In genomic region chr11:76148207-76148606, GRCh38 we compare ENCODE assay signal across 17 cellular contexts. TPM values are rescaled to one million over a fixed set of nuclear protein-coding genes. Genes with fewer than 3 reads are reported as not detected.
DNase-seq lines count a peak whose midpoint lies in the region; ATAC-seq and TF ChIP-seq lines count a peak whose summit lies in the region.
"Had no signal": no experiment of that assay in that cellular context is flagged by ENCODE, and none has a peak within 500 bp of the region (broad histone marks: within the 10 kb centered on the region; RNA-seq: fewer than 3 reads in every experiment).

No MANE protein-coding gene starts in this region.

- ATAC-seq in Right ventricle myocardium inferior (no peak), left lobe of liver (peak; percentile 8), GM19395 (IDR thresholded peaks at IDR 0.05; ENCODE audit: unreplicated experiment) (no peak)

- TF ChIP-seq POLR2A in Peyer's patch (IDR thresholded peaks at IDR 0.05): peak in 1 of 2 donors; percentile 20

- no peak overlapping the region for H3K27ac ChIP-seq in left ventricle myocardium inferior (replicated peaks)
- H3K27ac ChIP-seq in Peyer's patch: peak overlapping the region in 3 of 4 donors; percentile 72 to 95 (median 84)

- peak; percentile 30 for DNase-seq in Right ventricle myocardium inferior (ENCODE audit: missing footprints)
- DNase-seq in left ventricle myocardium inferior: no peak
- peak in 2 of 3 donors; percentile 70 to 77 for DNase-seq in Peyer's patch
- DNase-seq in left lobe of liver (ENCODE audit: low spot score): no peak
- DNase-seq in HUDEP-2 (lab: John Stamatoyannopoulos, UW; ENCODE audit: unreplicated experiment in 76 of 76): no peak
- no peak for DNase-seq in HCEC 1CT
- DNase-seq in CD1c-positive myeloid dendritic cell (ENCODE audit: extremely low spot score): no peak
- DNase-seq: CD8-positive, alpha-beta memory T cell; MV-4-11; NCI-H1436; NCI-H2029; NCI-H2171; NCI-H82; SHP77 treated with DMSO at 0.1 percent for 48 hours had no signal

- TF ChIP-seq CTCF in left ventricle myocardium inferior (IDR thresholded peaks at IDR 0.05; ENCODE audit: borderline replicate concordance) (no peak), Peyer's patch (IDR thresholded peaks at IDR 0.05) (no peak)

- no peaks in the 10 kb centered on the region for H3K9me3 ChIP-seq in left ventricle myocardium inferior (replicated peaks)
- no peaks in the 10 kb centered on the region for H3K9me3 ChIP-seq in Peyer's patch
- H3K9me3 ChIP-seq: HAP-1 had no signal

- H3K36me3 ChIP-seq in left ventricle myocardium inferior (peaks cover 2% of the 10 kb centered on the region), Peyer's patch (peaks cover 0 to 2% (median 0%) of the 10 kb centered on the region in 3 donors)
- H3K36me3 ChIP-seq: HAP-1 had no signal

- H3K27me3 ChIP-seq in left ventricle myocardium inferior (ENCODE audit: low read depth): no peaks in the 10 kb centered on the region
- no peaks in the 10 kb centered on the region for H3K27me3 ChIP-seq in Peyer's patch

- intact Hi-C loops in Right ventricle myocardium inferior (cut with DNase I): no loop called here
- intact Hi-C loops in left ventricle myocardium inferior (cut with micrococcal nuclease): no loop called here

- H3K4me3 ChIP-seq in left ventricle myocardium inferior (no peak overlapping the region), Peyer's patch (no peak overlapping the region)
- H3K4me3 ChIP-seq: HAP-1 had no signal

- H3K4me1 ChIP-seq in left ventricle myocardium inferior (peaks cover 24% of the 10 kb centered on the region), Peyer's patch (peaks cover 7 to 25% (median 11%) of the 10 kb centered on the region in 4 donors)

RNA-seq across cellular contexts. Expression of gene WNT11, which starts 58.1 kb away (rescaled TPM):
- total RNA-seq in Right ventricle myocardium inferior (18.2 TPM), left ventricle myocardium inferior (22.7 TPM), Peyer's patch (1 to 10 TPM; 6.6 to 7.5 (median 6.9) TPM), left lobe of liver (3.4 TPM)
- total RNA-seq: HT1080 had no signal

Comparison
In these comparisons a context has a peak if more than half of its experiments do, and no peak if none do; other contexts are left out.
1. DNase-seq: peak in Right ventricle myocardium inferior (single experiment) and Peyer's patch (2 of 3); none in left ventricle myocardium inferior (single experiment), left lobe of liver (single experiment), HUDEP-2 (0 of 76), HCEC 1CT (single experiment) and CD1c-positive myeloid dendritic cell (single experiment).